Comparison of ENCODE assay signal across 20 cellular contexts in genomic region chr13:51417716-51418115, GRCh38. TPM values are rescaled to one million over a fixed set of nuclear protein-coding genes. Genes with fewer than 3 reads are reported as not detected.
A peak's percentile ranks its signal among the peaks of the same experiment; 100 is the strongest.
DNase-seq lines count a peak whose midpoint lies in the region; ATAC-seq, FAIRE-seq and TF ChIP-seq lines count a peak whose summit lies in the region.
"Had no signal": no experiment of that assay in that cellular context is flagged by ENCODE, and none has a peak within 500 bp of the region (broad histone marks: within the 10 kb centered on the region; RNA-seq: fewer than 3 reads in every experiment).

No MANE protein-coding gene starts in this region.

- no peak for ATAC-seq in CD8-positive, alpha-beta T cell
- ATAC-seq in T-helper 17 cell: no peak
- ATAC-seq in GM18870 (IDR thresholded peaks at IDR 0.05; ENCODE audit: unreplicated experiment): no peak
- ATAC-seq: K562 had no signal

- no peak overlapping the region for H3K4me3 ChIP-seq in CD8-positive, alpha-beta T cell (ENCODE audit: low read depth, low read length)
- no peak overlapping the region for H3K4me3 ChIP-seq in trophoblast cell (ENCODE audit: low read depth, low read length)
- H3K4me3 ChIP-seq: GM23248, HAP-1, K562 had no signal

- peak; percentile 99 for FAIRE-seq in islet of Langerhans (lab: Jason Lieb, UNC)
- FAIRE-seq: D721Med, K562 had no signal

- no peak overlapping the region for H2BK120ac ChIP-seq in trophoblast cell (ENCODE audit: insufficient read depth, low read length, poor library complexity)

- peaks cover 4% of the 10 kb centered on the region for H3K9me3 Mint-ChIP-seq in activated naive CD8-positive, alpha-beta T cell (ENCODE audit: low read depth)
- peaks cover 18% of the 10 kb centered on the region for H3K9me3 Mint-ChIP-seq in activated naive CD8-positive, alpha-beta T cell treated with anti-CD3 and anti-CD28 coated beads for 36 hours
- peaks cover 11% of the 10 kb centered on the region for H3K9me3 Mint-ChIP-seq in CD8-positive, alpha-beta T cell

- peaks cover 86% of the 10 kb centered on the region for H3K4me1 Mint-ChIP-seq in activated naive CD8-positive, alpha-beta T cell (ENCODE audit: low read depth)
- H3K4me1 Mint-ChIP-seq in activated naive CD8-positive, alpha-beta T cell treated with anti-CD3 and anti-CD28 coated beads for 36 hours: peaks cover 69% of the 10 kb centered on the region
- H3K4me1 Mint-ChIP-seq in CD8-positive, alpha-beta T cell (ENCODE audit: low read depth): peaks cover 76% of the 10 kb centered on the region
- H3K4me1 Mint-ChIP-seq in T-helper 17 cell: peaks cover 38% of the 10 kb centered on the region

- H3K4me2 ChIP-seq in trophoblast cell (ENCODE audit: low read length): no peak overlapping the region
- H3K4me2 ChIP-seq: BLaER1 treated with 17β-estradiol and CSF1 and Interleukin-3, amounts not matched to agents 10 nM and 100 nM had no signal

- H2AK5ac ChIP-seq in trophoblast cell (ENCODE audit: low read length): no peak overlapping the region

- H2BK5ac ChIP-seq in trophoblast cell (ENCODE audit: low read depth, low read length, poor library complexity): no peak overlapping the region

- H3K9me3 ChIP-seq in CD8-positive, alpha-beta T cell (ENCODE audit: low read length): no peaks in the 10 kb centered on the region
- no peaks in the 10 kb centered on the region for H3K9me3 ChIP-seq in T-helper 17 cell (ENCODE audit: control insufficient read depth, low read length, poor library complexity, severe bottlenecking)
- H3K9me3 ChIP-seq in trophoblast cell (ENCODE audit: insufficient read depth, low read depth, low read length): no peaks in the 10 kb centered on the region
- H3K9me3 ChIP-seq: HAP-1 had no signal

- H3K79me1 ChIP-seq in trophoblast cell (ENCODE audit: low read length): no peaks in the 10 kb centered on the region

- no peaks in the 10 kb centered on the region for H3K27me3 Mint-ChIP-seq in activated naive CD8-positive, alpha-beta T cell
- no peaks in the 10 kb centered on the region for H3K27me3 Mint-ChIP-seq in activated naive CD8-positive, alpha-beta T cell treated with anti-CD3 and anti-CD28 coated beads for 36 hours
- no peaks in the 10 kb centered on the region for H3K27me3 Mint-ChIP-seq in CD8-positive, alpha-beta T cell (ENCODE audit: low read depth)
- no peaks in the 10 kb centered on the region for H3K27me3 Mint-ChIP-seq in T-helper 17 cell
- H3K27me3 Mint-ChIP-seq: CD8-positive, alpha-beta memory T cell had no signal

- H3K9ac ChIP-seq in trophoblast cell (ENCODE audit: low read length): no peak overlapping the region
- H3K9ac ChIP-seq: BLaER1 treated with 17β-estradiol and CSF1 and Interleukin-3, amounts not matched to agents 10 nM and 100 nM; GM23248 had no signal

- no peak overlapping the region for H3K14ac ChIP-seq in trophoblast cell (ENCODE audit: low read length)

- no peak overlapping the region for H3K4me3 Mint-ChIP-seq in activated naive CD8-positive, alpha-beta T cell
- no peak overlapping the region for H3K4me3 Mint-ChIP-seq in activated naive CD8-positive, alpha-beta T cell treated with anti-CD3 and anti-CD28 coated beads for 36 hours
- no peak overlapping the region for H3K4me3 Mint-ChIP-seq in CD8-positive, alpha-beta T cell
- no peak overlapping the region for H3K4me3 Mint-ChIP-seq in T-helper 17 cell
- H3K4me3 Mint-ChIP-seq: CD8-positive, alpha-beta memory T cell had no signal

- H3K18ac ChIP-seq in trophoblast cell (ENCODE audit: low read length): no peak overlapping the region

- no peak for TF ChIP-seq CTCF in CD8-positive, alpha-beta T cell (IDR thresholded peaks at IDR 0.05)

- H3K27ac ChIP-seq in CD8-positive, alpha-beta T cell (ENCODE audit: low read depth, low read length): no peak overlapping the region
- H3K27ac ChIP-seq in trophoblast cell (ENCODE audit: low read depth, low read length): no peak overlapping the region
- H3K27ac ChIP-seq: BLaER1 treated with 17β-estradiol and CSF1 and Interleukin-3, amounts not matched to agents 10 nM and 100 nM; GM23248; HL-60 had no signal

- intact Hi-C loops in CD8-positive, alpha-beta T cell (cut with DNase I, micrococcal nuclease): no loop called here
- intact Hi-C loops in posterior vena cava (cut with DNase I): no loop called here

- no peak overlapping the region for H4K91ac ChIP-seq in trophoblast cell (ENCODE audit: low read depth, low read length)

- H3K23ac ChIP-seq in trophoblast cell (ENCODE audit: low read length): no peak overlapping the region

- no peaks in the 10 kb centered on the region for H3K36me3 ChIP-seq in CD8-positive, alpha-beta T cell (ENCODE audit: insufficient read depth, low read length)
- H3K36me3 ChIP-seq in trophoblast cell (ENCODE audit: control insufficient read depth in 1 of 2, insufficient read depth in 2 of 2, low read length in 2 of 2): peaks cover 0 to 4% of the 10 kb centered on the region in 2 experiments

- no peaks in the 10 kb centered on the region for H3K79me2 ChIP-seq in trophoblast cell (ENCODE audit: control insufficient read depth, insufficient read depth, low read length, poor library complexity)

- H2AFZ ChIP-seq in trophoblast cell (ENCODE audit: insufficient read depth, low read length, poor library complexity): no peak overlapping the region
- H2AFZ ChIP-seq: GM23248 had no signal

- no CpG with 5 or more reads among the region's 4 CpGs for WGBS in trophoblast cell (ENCODE audit: extremely low coverage, insufficient coverage, insufficient read length)

- no peak overlapping the region for H4K12ac ChIP-seq in trophoblast cell (ENCODE audit: low read depth, low read length)

- peaks cover 33% of the 10 kb centered on the region for H3K36me3 Mint-ChIP-seq in activated naive CD8-positive, alpha-beta T cell
- peaks cover 65% of the 10 kb centered on the region for H3K36me3 Mint-ChIP-seq in activated naive CD8-positive, alpha-beta T cell treated with anti-CD3 and anti-CD28 coated beads for 36 hours
- peaks cover 61% of the 10 kb centered on the region for H3K36me3 Mint-ChIP-seq in CD8-positive, alpha-beta T cell
- H3K36me3 Mint-ChIP-seq in T-helper 17 cell (ENCODE audit: low read depth): peaks cover 7% of the 10 kb centered on the region

- H3K4ac ChIP-seq in trophoblast cell (ENCODE audit: low read depth, low read length): no peak overlapping the region

- POLR2A ChIA-PET in CD8-positive, alpha-beta T cell (lab: Charles Lee): no interaction called here

- no peak for DNase-seq in activated naive CD8-positive, alpha-beta T cell treated with anti-CD3 and anti-CD28 coated beads for 36 hours
- no peak for DNase-seq in CD8-positive, alpha-beta T cell
- DNase-seq in T-helper 17 cell (no peak), posterior vena cava (ENCODE audit: low spot score) (no peak), trophoblast cell (no peak)
- DNase-seq: 8988T; Caco-2; CD8-positive, alpha-beta memory T cell; DMS79 treated with DMSO at 0.1 percent for 48 hours; GF-D8; GM23248; IMR-90 had no signal

- peaks cover 32% of the 10 kb centered on the region for H3K4me1 ChIP-seq in CD8-positive, alpha-beta T cell (ENCODE audit: insufficient read depth, low read length)
- H3K4me1 ChIP-seq in trophoblast cell (ENCODE audit: control insufficient read depth in 1 of 2, insufficient read depth in 2 of 2, low read length in 2 of 2): peaks cover 0 to 4% of the 10 kb centered on the region in 2 experiments
- H3K4me1 ChIP-seq: Caco-2, HAP-1 had no signal

- H4K8ac ChIP-seq in trophoblast cell (ENCODE audit: low read depth, low read length): no peak overlapping the region

- no peaks in the 10 kb centered on the region for H3K27me3 ChIP-seq in CD8-positive, alpha-beta T cell (ENCODE audit: insufficient read depth, low read length)
- no peaks in the 10 kb centered on the region for H3K27me3 ChIP-seq in trophoblast cell (ENCODE audit: insufficient read depth, low read length)
- H3K27me3 ChIP-seq: BLaER1 treated with 17β-estradiol and CSF1 and Interleukin-3, amounts not matched to agents 10 nM and 100 nM had no signal

- CTCF ChIA-PET in CD8-positive, alpha-beta T cell (lab: Charles Lee): interaction anchor here (1.7 kb wide), 1 partner anchor 380 kb away, joined by 5 read pairs; no protein-coding TSS in a partner anchor

- H2BK12ac ChIP-seq in trophoblast cell (ENCODE audit: low read length): no peak overlapping the region

- H3K27ac Mint-ChIP-seq in activated naive CD8-positive, alpha-beta T cell: peak overlapping the region; percentile 47
- no peak overlapping the region for H3K27ac Mint-ChIP-seq in activated naive CD8-positive, alpha-beta T cell treated with anti-CD3 and anti-CD28 coated beads for 36 hours
- H3K27ac Mint-ChIP-seq in CD8-positive, alpha-beta T cell: peak overlapping the region; percentile 34
- peak overlapping the region; percentile 29 for H3K27ac Mint-ChIP-seq in T-helper 17 cell

RNA-seq across cellular contexts. Expression of gene INTS6, which starts 35.1 kb away (rescaled TPM):
- total RNA-seq in activated naive CD8-positive, alpha-beta T cell treated with anti-CD3 and anti-CD28 coated beads for 36 hours: 10 to 100 TPM; 42.6 to 44.5 TPM
- total RNA-seq in CD8-positive, alpha-beta T cell: 10 to 100 TPM; 49.5 to 50.0 TPM
- total RNA-seq in T-helper 17 cell (100 to 1,000 TPM in 1 of 2 donors, 10 to 100 TPM in 1; 92.5 to 100 TPM), posterior vena cava (10 to 100 TPM; 27.0 to 29.1 TPM)
- polyA plus RNA-seq in trophoblast cell (2013): 31.0 and 31.6 TPM in 2 replicates
